ENCODE assay signal across 27 cellular contexts in the genomic region with DNA sequence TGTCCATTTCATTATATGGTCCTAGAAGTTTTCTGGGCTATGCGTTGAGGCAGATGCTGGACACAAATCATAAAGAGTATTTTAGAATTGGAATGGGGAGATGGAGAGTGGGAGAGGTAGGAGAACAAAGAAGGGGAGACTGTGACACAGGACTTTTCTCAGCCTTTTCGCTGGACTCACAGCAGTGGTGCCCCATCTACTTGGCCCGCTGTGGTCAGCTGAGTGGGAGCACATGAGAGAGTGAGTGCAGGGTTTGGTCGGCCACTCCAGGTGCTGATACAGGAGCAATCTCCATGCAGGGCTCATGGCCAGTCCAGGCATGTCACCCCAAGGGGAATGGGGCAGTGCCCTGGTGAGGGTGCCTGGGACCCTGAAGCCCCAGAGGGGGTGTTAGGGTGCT.
"Had no signal": no experiment of that assay in that cellular context is flagged by ENCODE, and none has a peak within 500 bp of the region (broad histone marks: within the 10 kb centered on the region; RNA-seq: fewer than 3 reads in every experiment).

No MANE protein-coding gene starts in this region.

- H3K4me1 ChIP-seq: left ventricle myocardium inferior, parathyroid adenoma, psoas muscle, sigmoid colon, vagina had no signal

- H3K79me2 ChIP-seq: parathyroid adenoma had no signal

- H3K4me3 ChIP-seq: esophagus squamous epithelium, heart right ventricle, left ventricle myocardium inferior, lung, psoas muscle, sigmoid colon, thoracic aorta, upper lobe of left lung, vagina had no signal

- H3K9me3 Mint-ChIP-seq: activated naive CD4-positive, alpha-beta T cell treated with anti-CD3 and anti-CD28 coated beads, Interleukin-2, amount 50 U/mL, for 72 hours; activated T-cell treated with anti-CD3 and anti-CD28 coated beads, Interleukin-2, amount 50 U/mL, for 72 hours; central memory CD8-positive, alpha-beta T cell; dendritic cell treated with granulocyte-macrophage colony-stimulating factor and Interleukin-4, amounts not matched to agents 40 ng/mL and 50 ng/mL, for 4 days; naive B cell had no signal

- H3K27me3 ChIP-seq: esophagus squamous epithelium, heart right ventricle, sigmoid colon, upper lobe of left lung, vagina had no signal

- H3K36me3 ChIP-seq: esophagus squamous epithelium, heart right ventricle, left ventricle myocardium inferior, sigmoid colon, thoracic aorta, upper lobe of left lung, vagina had no signal

- H3K4me1 Mint-ChIP-seq: central memory CD8-positive, alpha-beta T cell; naive B cell had no signal

- H3K9ac ChIP-seq: parathyroid adenoma had no signal

- H3K27me3 Mint-ChIP-seq: dendritic cell treated with granulocyte-macrophage colony-stimulating factor and Interleukin-4, amounts not matched to agents 40 ng/mL and 50 ng/mL, for 4 days; naive B cell had no signal

- H3K9me3 ChIP-seq: esophagus squamous epithelium, heart right ventricle, left ventricle myocardium inferior, psoas muscle, sigmoid colon, thoracic aorta, upper lobe of left lung, vagina had no signal

- H3K27ac ChIP-seq: epithelial cell of prostate, esophagus squamous epithelium, heart right ventricle, left ventricle myocardium inferior, parathyroid adenoma, psoas muscle, sigmoid colon, thoracic aorta, upper lobe of left lung, vagina had no signal

- DNase-seq: activated CD4-positive, alpha-beta T cell treated with anti-CD3 and anti-CD28 coated beads for 1 hour; activated CD8-positive, alpha-beta T cell treated with anti-CD3 and anti-CD28 coated beads, Interleukin-2, amount 10 ng/mL, durations not matched to agents 7 days and 5 days; activated naive CD4-positive, alpha-beta T cell; activated T-cell treated with anti-CD3 and anti-CD28 coated beads for 4 hours; activated T-cell treated with anti-CD3 and anti-CD28 coated beads, Interleukin-2, amount 50 U/mL, for 72 hours; esophagus squamous epithelium; foreskin melanocyte; heart right ventricle; left ventricle myocardium inferior; naive B cell; nephron progenitor cell; occipital lobe; psoas muscle; sigmoid colon; small intestine; stimulated activated CD4-positive, alpha-beta T cell treated with anti-CD3 and anti-CD28 coated beads, Interleukin-1b, Interleukin-23, amount 100 ng/mL, for 48 hours; stimulated activated naive CD4-positive, alpha-beta T cell; T-helper 2 cell; upper lobe of left lung had no signal

- H3K27ac Mint-ChIP-seq: activated CD8-positive, alpha-beta T cell treated with anti-CD3 and anti-CD28 coated beads, Interleukin-2, amount 10 ng/mL, durations not matched to agents 7 days and 5 days; activated naive CD4-positive, alpha-beta T cell treated with anti-CD3 and anti-CD28 coated beads, Interleukin-2, amount 50 U/mL, for 72 hours; activated T-cell treated with anti-CD3 and anti-CD28 coated beads, Interleukin-2, amount 50 U/mL, for 72 hours; dendritic cell treated with granulocyte-macrophage colony-stimulating factor and Interleukin-4, amounts not matched to agents 40 ng/mL and 50 ng/mL, for 4 days; naive B cell had no signal

- ATAC-seq: activated CD8-positive, alpha-beta T cell treated with anti-CD3 and anti-CD28 coated beads, Interleukin-2, amount 10 ng/mL, durations not matched to agents 7 days and 5 days; activated naive CD4-positive, alpha-beta T cell treated with anti-CD3 and anti-CD28 coated beads, Interleukin-2, amount 50 U/mL, for 72 hours; activated T-cell treated with anti-CD3 and anti-CD28 coated beads, Interleukin-2, amount 50 U/mL, for 72 hours; heart right ventricle; psoas muscle had no signal

- H3K4me3 Mint-ChIP-seq: activated CD8-positive, alpha-beta T cell treated with anti-CD3 and anti-CD28 coated beads, Interleukin-2, amount 10 ng/mL, durations not matched to agents 7 days and 5 days; activated T-cell treated with anti-CD3 and anti-CD28 coated beads, Interleukin-2, amount 50 U/mL, for 72 hours; central memory CD8-positive, alpha-beta T cell; dendritic cell treated with granulocyte-macrophage colony-stimulating factor and Interleukin-4, amounts not matched to agents 40 ng/mL and 50 ng/mL, for 4 days; naive B cell; nephron progenitor cell had no signal

- H2AFZ ChIP-seq: parathyroid adenoma had no signal

- H3K36me3 Mint-ChIP-seq: activated naive CD4-positive, alpha-beta T cell treated with anti-CD3 and anti-CD28 coated beads, Interleukin-2, amount 50 U/mL, for 72 hours; naive B cell had no signal
